Comparison of ENCODE assay signal across 26 cellular contexts in genomic region chr9:71669265-71669975, GRCh38.
"Had no signal": no experiment of that assay in that cellular context is flagged by ENCODE, and none has a peak within 500 bp of the region (broad histone marks: within the 10 kb centered on the region; RNA-seq: fewer than 3 reads in every experiment).

No MANE protein-coding gene starts in this region.

- H3K27me3 ChIP-seq: adrenal gland, cardiac muscle cell, dorsolateral prefrontal cortex, hepatocyte, suprapubic skin, upper lobe of left lung had no signal

- H3K4me3 ChIP-seq: adrenal gland, cardiac muscle cell, dorsolateral prefrontal cortex, hepatocyte, left ventricle myocardium inferior, prostate gland, suprapubic skin, upper lobe of left lung had no signal

- H3K79me2 ChIP-seq: hepatocyte had no signal

- H3K36me3 Mint-ChIP-seq: activated naive CD4-positive, alpha-beta T cell treated with anti-CD3 and anti-CD28 coated beads, Interleukin-2, amount 50 U/mL, for 24 hours had no signal

- H2AFZ ChIP-seq: hepatocyte had no signal

- H3K27ac ChIP-seq: adrenal gland, cardiac muscle cell, dorsolateral prefrontal cortex, hepatocyte, left ventricle myocardium inferior, prostate gland, suprapubic skin, upper lobe of left lung, WERI-Rb-1 had no signal

- H3K4me2 ChIP-seq: hepatocyte had no signal

- H3K9me3 Mint-ChIP-seq: activated CD8-positive, alpha-beta T cell treated with anti-CD3 and anti-CD28 coated beads for 36 hours; activated naive CD4-positive, alpha-beta T cell treated with anti-CD3 and anti-CD28 coated beads, Interleukin-2, amount 50 U/mL, for 24 hours; nephron had no signal

- H3K36me3 ChIP-seq: adrenal gland, cardiac muscle cell, left ventricle myocardium inferior, prostate gland, suprapubic skin, upper lobe of left lung, WERI-Rb-1 had no signal

- H3K4me1 Mint-ChIP-seq: activated naive CD4-positive, alpha-beta T cell treated with anti-CD3 and anti-CD28 coated beads, Interleukin-2, amount 50 U/mL, for 24 hours had no signal

- H3K27ac Mint-ChIP-seq: activated CD8-positive, alpha-beta T cell treated with anti-CD3 and anti-CD28 coated beads for 36 hours; activated naive CD4-positive, alpha-beta T cell treated with anti-CD3 and anti-CD28 coated beads, Interleukin-2, amount 50 U/mL, for 24 hours; nephron; T-helper 1 cell treated with Interleukin-12 subunit alpha and Interleukin-12 subunit beta and Interleukin-4 antibody, amounts not matched to agents 30 μg/mL and 1 μg/mL, for 36 hours had no signal

- DNase-seq: activated CD4-positive, alpha-beta T cell treated with anti-CD3 and anti-CD28 coated beads for 48 hours; activated CD8-positive, alpha-beta memory T cell treated with anti-CD3 and anti-CD28 coated beads, Interleukin-2, amount 50 U/mL, for 4 hours; activated CD8-positive, alpha-beta T cell treated with anti-CD3 and anti-CD28 coated beads for 36 hours; activated effector memory CD4-positive, alpha-beta T cell treated with anti-CD3 and anti-CD28 coated beads, Interleukin-2, amount 50 U/mL, for 16 hours; activated T-cell treated with anti-CD3 and anti-CD28 coated beads, Interleukin-2, amount 50 U/mL, for 48 hours; adrenal gland; dorsolateral prefrontal cortex; erythroblast; islet precursor cell; left ventricle myocardium inferior; mesendoderm; nucleus accumbens; right cardiac atrium; small intestine; stimulated activated CD4-positive, alpha-beta T cell treated with anti-CD3 and anti-CD28 coated beads, Interleukin-4, amount 100 ng/mL, for 4 hours; stimulated activated CD8-positive, alpha-beta memory T cell treated with anti-CD3 and anti-CD28 coated beads, Interleukin-4, amount 100 ng/mL, for 48 hours; stimulated activated naive CD8-positive, alpha-beta T cell treated with anti-CD3 and anti-CD28 coated beads, Interleukin-15, Interleukin-2, amounts not matched to agents 100 U/mL and 50 U/mL, for 24 hours; upper lobe of left lung; WERI-Rb-1 had no signal

- H3K4me1 ChIP-seq: adrenal gland, prostate gland, suprapubic skin had no signal

- H3K4me3 Mint-ChIP-seq: activated CD8-positive, alpha-beta T cell treated with anti-CD3 and anti-CD28 coated beads for 36 hours; activated naive CD4-positive, alpha-beta T cell treated with anti-CD3 and anti-CD28 coated beads, Interleukin-2, amount 50 U/mL, for 24 hours; nephron; T-helper 1 cell treated with Interleukin-12 subunit alpha and Interleukin-12 subunit beta and Interleukin-4 antibody, amounts not matched to agents 30 μg/mL and 1 μg/mL, for 36 hours had no signal

- H3K9me3 ChIP-seq: adrenal gland, left ventricle myocardium inferior, prostate gland, suprapubic skin, upper lobe of left lung had no signal

- ATAC-seq: activated CD8-positive, alpha-beta T cell treated with anti-CD3 and anti-CD28 coated beads for 36 hours; right cardiac atrium; stimulated activated naive CD8-positive, alpha-beta T cell treated with anti-CD3 and anti-CD28 coated beads, Interleukin-15, Interleukin-2, amounts not matched to agents 100 U/mL and 50 U/mL, for 24 hours had no signal

- H3K27me3 Mint-ChIP-seq: activated CD8-positive, alpha-beta T cell treated with anti-CD3 and anti-CD28 coated beads for 36 hours; activated naive CD4-positive, alpha-beta T cell treated with anti-CD3 and anti-CD28 coated beads, Interleukin-2, amount 50 U/mL, for 24 hours had no signal
